Comparison of ENCODE assay signal across 25 cellular contexts in genomic region chr3:192490720-192491119, GRCh38.
"Had no signal": no experiment of that assay in that cellular context is flagged by ENCODE, and none has a peak within 500 bp of the region (broad histone marks: within the 10 kb centered on the region; RNA-seq: fewer than 3 reads in every experiment).

No MANE protein-coding gene starts in this region.

- H3K27ac ChIP-seq: colonic mucosa, epithelial cell of prostate, esophagus squamous epithelium, foreskin keratinocyte, gastroesophageal sphincter, hepatocyte, left lung, lower lobe of right lung had no signal

- ATAC-seq: effector memory CD8-positive, alpha-beta T cell; esophagus mucosa; foreskin keratinocyte; gastroesophageal sphincter; left lung; lower lobe of right lung; mucosa of descending colon had no signal

- H3K79me2 ChIP-seq: hepatocyte had no signal

- H3K4me2 ChIP-seq: hepatocyte had no signal

- H3K4me3 ChIP-seq: colonic mucosa, esophagus squamous epithelium, gastroesophageal sphincter, heart left ventricle, hepatocyte, left lung, lower lobe of right lung, mucosa of descending colon had no signal

- H3K9me3 ChIP-seq: colonic mucosa, esophagus squamous epithelium, gastroesophageal sphincter, left lung, lower lobe of right lung, mucosa of descending colon had no signal

- FAIRE-seq: endometrium, frontal cortex had no signal

- H3K4me1 ChIP-seq: colonic mucosa, foreskin keratinocyte, gastroesophageal sphincter, left lung, lower lobe of right lung had no signal

- H3K27me3 ChIP-seq: colonic mucosa, esophagus squamous epithelium, foreskin keratinocyte, gastroesophageal sphincter, heart left ventricle, hepatocyte, left lung had no signal

- H3K36me3 ChIP-seq: colonic mucosa, esophagus squamous epithelium, gastroesophageal sphincter, heart left ventricle, left lung, lower lobe of right lung had no signal

- H2AFZ ChIP-seq: hepatocyte had no signal

- DNase-seq: colonic mucosa; cortex of kidney; effector CD8-positive, alpha-beta T cell; effector memory CD8-positive, alpha-beta T cell; endodermal cell; erythroblast; esophagus squamous epithelium; foreskin keratinocyte; heart left ventricle; hypothalamus; immature natural killer cell; islet precursor cell; kidney; kidney glomerular epithelial cell; left lung; lower lobe of right lung; mesenchymal stem cell; mucosa of descending colon; naive B cell had no signal
